22 cellular contexts compared by ENCODE assay signal in the genomic region with DNA sequence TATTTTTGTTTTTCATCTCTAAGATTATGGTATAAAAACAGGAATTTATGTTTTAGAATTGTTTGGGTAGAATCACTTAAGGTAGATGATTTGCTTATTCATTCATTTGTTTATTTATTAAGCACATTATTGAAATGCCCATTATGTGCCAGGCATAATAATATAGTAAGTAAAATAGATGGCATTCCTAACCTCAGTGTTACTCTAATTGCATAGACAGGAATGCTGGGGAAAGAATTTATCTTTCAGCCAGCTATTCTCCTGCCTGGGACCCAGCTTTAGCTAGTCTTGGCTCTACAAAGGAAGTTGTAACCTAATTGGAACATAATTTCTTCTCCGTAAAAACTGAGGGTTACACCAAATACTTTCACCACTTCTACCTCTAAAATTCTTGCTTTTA. TPM values are rescaled to one million over a fixed set of nuclear protein-coding genes. Genes with fewer than 3 reads are reported as not detected.
DNase-seq lines count a peak whose midpoint lies in the region; ATAC-seq and TF ChIP-seq lines count a peak whose summit lies in the region.
"Had no signal": no experiment of that assay in that cellular context is flagged by ENCODE, and none has a peak within 500 bp of the region (broad histone marks: within the 10 kb centered on the region; RNA-seq: fewer than 3 reads in every experiment).

No MANE protein-coding gene starts in this region.

- ATAC-seq in Panc1 (no peak), psoas muscle (no peak), omental fat pad (ENCODE audit: low FRiP score) (no peak), GM18517 (IDR thresholded peaks at IDR 0.05; ENCODE audit: unreplicated experiment) (no peak)
- ATAC-seq: PC-3; sciatic nerve; stimulated activated naive CD8-positive, alpha-beta T cell treated with anti-CD3 and anti-CD28 coated beads, Interleukin-15, Interleukin-2, amounts not matched to agents 100 U/mL and 50 U/mL, for 24 hours had no signal

- CTCF ChIA-PET in Panc1 (lab: Charles Lee): interaction anchor here (0.6 kb wide), 1 partner anchor 46 kb away, joined by 4 read pairs; no protein-coding TSS in a partner anchor

- H3K4me1 ChIP-seq in Panc1 (ENCODE audit: control insufficient read depth, insufficient read depth, low read length) (peaks cover 46% of the 10 kb centered on the region), psoas muscle (peaks cover 48% of the 10 kb centered on the region)
- H3K4me1 ChIP-seq: BLaER1 had no signal

- in situ Hi-C loops in G401 (cut with HindIII; ENCODE audit: low sequenced_read_pairs) (no loop called here), Panc1 (cut with HindIII; ENCODE audit: low pct_unique_long_range_greater_than_20kb, low sequenced_read_pairs) (no loop called here)

- intact Hi-C loops in Panc1 (cut with micrococcal nuclease; ENCODE audit: unreplicated experiment) (no loop called here), psoas muscle (cut with DNase I) (loop anchor here in 1 of 2 donors (10.0 kb wide), 1 partner anchor 216 kb away; no protein-coding TSS in a partner anchor)

- no peaks in the 10 kb centered on the region for H3K9me3 ChIP-seq in Panc1 (ENCODE audit: control insufficient read depth, insufficient read depth, low read depth, low read length)
- H3K9me3 ChIP-seq in psoas muscle: no peaks in the 10 kb centered on the region
- H3K9me3 ChIP-seq: BLaER1, uterus had no signal

- WGBS in psoas muscle, 3 donors: 12 to 16% (median 14%) methylated on average over 1 of the region's 1 CpG

- DNase-seq in G401 (ENCODE audit: low spot score) (peak; percentile 26), Panc1 (ENCODE audit: low read depth, low spot score) (no peak), fibroblast of gingiva (ENCODE audit: low read depth) (peak; percentile 27), psoas muscle (no peak), omental fat pad (ENCODE audit: low spot score) (no peak), DMS53 (lab: John Stamatoyannopoulos, UW) (no peak), NCI-H69 (lab: John Stamatoyannopoulos, UW) (no peak)
- DNase-seq: activated CD8-positive, alpha-beta memory T cell treated with anti-CD3 and anti-CD28 coated beads for 24 hours; anterior cingulate cortex; dermis blood vessel endothelial cell; DMS79 treated with DMSO at 0.1 percent for 48 hours; HCEC 1CT; NCI-H1436; NCI-H524; PC-3; stimulated activated naive CD8-positive, alpha-beta T cell treated with anti-CD3 and anti-CD28 coated beads, Interleukin-15, Interleukin-2, amounts not matched to agents 100 U/mL and 50 U/mL, for 24 hours; uterus; WERI-Rb-1 had no signal

- H3K27me3 ChIP-seq in Panc1 (ENCODE audit: control insufficient read depth, insufficient read depth, low read length): no peaks in the 10 kb centered on the region
- no peaks in the 10 kb centered on the region for H3K27me3 ChIP-seq in psoas muscle (ENCODE audit: insufficient read depth in 3 of 3, low read length in 2 of 3)
- H3K27me3 ChIP-seq: BLaER1, uterus had no signal

- POLR2A ChIA-PET in Panc1 (lab: Charles Lee): interaction anchor here (0.6 kb wide), 1 partner anchor 191 kb away, joined by 5 read pairs; no protein-coding TSS in a partner anchor

- H3K4me3 ChIP-seq in Panc1 (ENCODE audit: low read depth in 2 of 2, low read length in 2 of 2) (no peak overlapping the region), psoas muscle (no peak overlapping the region)
- H3K4me3 ChIP-seq: BLaER1, uterus had no signal

- BruUV-seq in Panc1 (replicated peaks; lab: Mats Ljungman, UMichigan): TSS peak; percentile 4

- H3K27ac ChIP-seq in Panc1 (ENCODE audit: low read length): no peak overlapping the region
- peak overlapping the region; percentile 85 for H3K27ac ChIP-seq in psoas muscle
- H3K27ac ChIP-seq: BLaER1, KMS-11, uterus, WERI-Rb-1 had no signal

- H3K36me3 ChIP-seq in Panc1 (ENCODE audit: control insufficient read depth, insufficient read depth, low read length) (peaks cover 6% of the 10 kb centered on the region; the same call in 1 of the 2 replicates), psoas muscle (ENCODE audit: insufficient read depth in 1 of 2, low read depth in 1 of 2) (peaks cover 0 to 5% of the 10 kb centered on the region in 2 donors)
- H3K36me3 ChIP-seq: uterus, WERI-Rb-1 had no signal

- TF ChIP-seq CTCF in Panc1 (IDR thresholded peaks at IDR 0.05) (no peak), psoas muscle (IDR thresholded peaks at IDR 0.05) (no peak), omental fat pad (IDR thresholded peaks at IDR 0.05) (no peak)

RNA-seq across cellular contexts. Expression of gene NFAT5, which starts 44.6 kb away (rescaled TPM):
- 19.3 and 23.4 TPM in 2 replicates for total RNA-seq in G401 (2014; rRNA removed; shearing (Covaris generic))
- total RNA-seq in Panc1 (2021; ENCODE audit: unreplicated experiment) (57.0 TPM), psoas muscle (10 to 100 TPM; 18.8 to 27.9 (median 22.4) TPM), omental fat pad (10 to 100 TPM; 43.5 to 59.3 (median 50.8) TPM)
- polyA plus RNA-seq in Panc1 (2012; ENCODE audit: insufficient read length): 6.0 TPM
- 1 to 10 TPM; 1.6 to 5.9 (median 2.0) TPM for polyA plus RNA-seq in psoas muscle

Comparison
In these comparisons a context has a peak if more than half of its experiments do, and no peak if none do; other contexts are left out.
1. DNase-seq: peak in G401 (single experiment) and fibroblast of gingiva (single experiment); none in Panc1 (single experiment), psoas muscle (0 of 2), omental fat pad (single experiment), DMS53 (single experiment) and NCI-H69 (single experiment).